7 cellular contexts compared by ENCODE assay signal in genomic region chr12:122965851-122966742, GRCh38. TPM values are rescaled to one million over a fixed set of nuclear protein-coding genes. Genes with fewer than 3 reads are reported as not detected.
A peak's percentile ranks its signal among the peaks of the same experiment; 100 is the strongest.
DNase-seq lines count a peak whose midpoint lies in the region; ATAC-seq and TF ChIP-seq lines count a peak whose summit lies in the region.

ABCB9 (minus strand) TSS chr12:122966463; CDS start chr12:122960235, 6,228 bp downstream.

- peaks cover 2% of the 10 kb centered on the region for H3K4me1 Mint-ChIP-seq in activated CD4-positive, alpha-beta T cell treated with anti-CD3 and anti-CD28 coated beads for 36 hours

- no peaks in the 10 kb centered on the region for H3K36me3 Mint-ChIP-seq in activated CD4-positive, alpha-beta T cell treated with anti-CD3 and anti-CD28 coated beads for 36 hours (ENCODE audit: low read depth)

- CTCF ChIA-PET in activated CD4-positive, alpha-beta T cell treated with anti-CD3 and anti-CD28 coated beads for 36 hours (lab: Charles Lee) = interaction anchor here (0.7 to 1.2 kb wide), 2 partner anchors 10 to 172 kb away, joined by 3 to 5 read pairs; no protein-coding TSS in a partner anchor

- peak within 1 kb of the TSS; percentile 83 for H3K4me3 ChIP-seq in choroid plexus epithelial cell (ENCODE audit: low read depth, low read length)

- DNase-seq in NCI-H345 treated with DMSO at 0.1 percent for 48 hours (lab: John Stamatoyannopoulos, UW; ENCODE audit: unreplicated experiment) = peak; percentile 86
- peak; percentile 99 for DNase-seq in activated CD4-positive, alpha-beta T cell treated with anti-CD3 and anti-CD28 coated beads for 36 hours
- DNase-seq in choroid plexus epithelial cell (ENCODE audit: low read depth) = peak; percentile 94
- peak; percentile 79 for DNase-seq in kidney glomerular epithelial cell (lab: John Stamatoyannopoulos, UW)
- peak; percentile 91 to 97 for DNase-seq in stimulated activated CD4-positive, alpha-beta T cell treated with anti-CD3 and anti-CD28 coated beads, Interleukin-15, amount 100 ng/mL, for 48 hours (ENCODE audit: low read depth in 2 of 2)

- no peaks in the 10 kb centered on the region for H3K27me3 Mint-ChIP-seq in activated CD4-positive, alpha-beta T cell treated with anti-CD3 and anti-CD28 coated beads for 36 hours

- intact Hi-C loops in activated CD4-positive, alpha-beta T cell treated with anti-CD3 and anti-CD28 coated beads for 36 hours (cut with DNase I, micrococcal nuclease) = loop anchor here (1.0 to 5.0 kb wide), 6 partner anchors 8 to 740 kb away; partner anchors contain the start of genes DIABLO (in 1 of the 2), HIP1R (in 1 of the 2), KNTC1 (in 1 of the 2) and MPHOSPH9 (in 1 of the 2)

- H3K9me3 Mint-ChIP-seq in activated CD4-positive, alpha-beta T cell treated with anti-CD3 and anti-CD28 coated beads for 36 hours (ENCODE audit: low read depth) = no peaks in the 10 kb centered on the region

- peak within 1 kb of the TSS; percentile 42 for H3K27ac Mint-ChIP-seq in activated CD4-positive, alpha-beta T cell treated with anti-CD3 and anti-CD28 coated beads for 36 hours

- peak; percentile 10 for TF ChIP-seq CTCF in choroid plexus epithelial cell (conservative IDR thresholded peaks at IDR 0.05; ENCODE audit: low read depth, low read length)

- POLR2A ChIA-PET in activated CD4-positive, alpha-beta T cell treated with anti-CD3 and anti-CD28 coated beads for 36 hours (lab: Charles Lee) = interaction anchor here (0.5 to 1.7 kb wide), 3 partner anchors 9 to 1294 kb away, joined by 4 to 9 read pairs (median 6); partner anchors contain the start of genes MPHOSPH9, MTRFR and OGFOD2

- ATAC-seq in GM18498 (IDR thresholded peaks at IDR 0.05; ENCODE audit: unreplicated experiment) (peak; percentile 78), HG03095 (IDR thresholded peaks at IDR 0.05; ENCODE audit: unreplicated experiment) (peak; percentile 67)
- peak; percentile 99 for ATAC-seq in activated CD4-positive, alpha-beta T cell treated with anti-CD3 and anti-CD28 coated beads for 36 hours

- H3K4me3 Mint-ChIP-seq in activated CD4-positive, alpha-beta T cell treated with anti-CD3 and anti-CD28 coated beads for 36 hours = peak within 1 kb of the TSS; percentile 63

RNA-seq across cellular contexts. Expression of gene ABCB9, which starts in this region (rescaled TPM):
- total RNA-seq in activated CD4-positive, alpha-beta T cell treated with anti-CD3 and anti-CD28 coated beads for 36 hours = 1 to 10 TPM; 3.8 to 6.3 TPM

Comparison
In these comparisons a context has a peak if more than half of its experiments do, and no peak if none do; other contexts are left out.
1. Peak in every context shown above with its lines: DNase-seq, ATAC-seq and H3K4me3 ChIP-seq.